Comparison of ENCODE assay signal across 10 cellular contexts in genomic region chr7:151735186-151735853, GRCh38.
DNase-seq lines count a peak whose midpoint lies in the region; ATAC-seq and TF ChIP-seq lines count a peak whose summit lies in the region.
"Had no signal": no experiment of that assay in that cellular context is flagged by ENCODE, and none has a peak within 500 bp of the region (broad histone marks: within the 10 kb centered on the region; RNA-seq: fewer than 3 reads in every experiment).

No MANE protein-coding gene starts in this region.

- H3K9ac ChIP-seq in ES-I3 (ENCODE audit: low read depth, low read length) (0 out of 2 replicates have a peak overlapping the region, but pooled peaks have one; percentile 1), rectal smooth muscle tissue (ENCODE audit: low read length) (no peak overlapping the region)

- no peaks in the 10 kb centered on the region for H3K27me3 ChIP-seq in rectal smooth muscle tissue (ENCODE audit: control insufficient read depth, insufficient read depth, low read length)

- TF ChIP-seq CTCF in glutamatergic neuron (IDR thresholded peaks at IDR 0.05; ENCODE audit: partially characterized antibody, unreplicated experiment), result no peak

- H3K4me1 ChIP-seq in ES-I3 (ENCODE audit: insufficient read depth, low read length) (peaks cover 23% of the 10 kb centered on the region), rectal smooth muscle tissue (ENCODE audit: control insufficient read depth, insufficient read depth, low read length) (peaks cover 9% of the 10 kb centered on the region)

- H3K27me3 Mint-ChIP-seq in glutamatergic neuron (ENCODE audit: unreplicated experiment), result peaks cover 4% of the 10 kb centered on the region
- H3K27me3 Mint-ChIP-seq in activated CD4-positive, alpha-beta T cell treated with anti-CD3 and anti-CD28 coated beads, Interleukin-2, amount 10 ng/mL, durations not matched to agents 7 days and 5 days, result no peaks in the 10 kb centered on the region

- peak overlapping the region; percentile 57 for H3K4me3 ChIP-seq in rectal smooth muscle tissue (ENCODE audit: low read length)

- no peaks in the 10 kb centered on the region for H3K36me3 Mint-ChIP-seq in glutamatergic neuron (ENCODE audit: unreplicated experiment)
- H3K36me3 Mint-ChIP-seq in activated CD4-positive, alpha-beta T cell treated with anti-CD3 and anti-CD28 coated beads, Interleukin-2, amount 10 ng/mL, durations not matched to agents 7 days and 5 days (ENCODE audit: low read depth), result no peaks in the 10 kb centered on the region

- POLR2A ChIA-PET in activated CD4-positive, alpha-beta T cell treated with anti-CD3 and anti-CD28 coated beads, Interleukin-2, amount 10 ng/mL, durations not matched to agents 7 days and 5 days (lab: Charles Lee), result no interaction called here

- no peaks in the 10 kb centered on the region for H3K36me3 ChIP-seq in ES-I3 (ENCODE audit: insufficient read depth, low read length)
- H3K36me3 ChIP-seq in rectal smooth muscle tissue (ENCODE audit: control insufficient read depth, insufficient read depth, low read length), result no peaks in the 10 kb centered on the region

- H3K9me3 ChIP-seq in ES-I3 (ENCODE audit: control insufficient read depth, insufficient read depth, low read length), result no peaks in the 10 kb centered on the region; the same call in 1 of the 2 replicates

- peak; percentile 80 for DNase-seq in NCI-H526 treated with DMSO at 0.1 percent for 48 hours (lab: John Stamatoyannopoulos, UW)
- no peak for DNase-seq in glutamatergic neuron
- DNase-seq in activated CD4-positive, alpha-beta T cell treated with anti-CD3 and anti-CD28 coated beads, Interleukin-2, amount 10 ng/mL, durations not matched to agents 7 days and 5 days, result no peak
- DNase-seq in 8988T, result no peak
- DNase-seq: EL had no signal

- ATAC-seq in HG02678 (IDR thresholded peaks at IDR 0.05; ENCODE audit: unreplicated experiment) (no peak), GM21390 (IDR thresholded peaks at IDR 0.05; ENCODE audit: unreplicated experiment) (no peak)

- peaks cover 1% of the 10 kb centered on the region for H3K9me3 Mint-ChIP-seq in glutamatergic neuron (ENCODE audit: unreplicated experiment)
- H3K9me3 Mint-ChIP-seq in activated CD4-positive, alpha-beta T cell treated with anti-CD3 and anti-CD28 coated beads, Interleukin-2, amount 10 ng/mL, durations not matched to agents 7 days and 5 days, result no peaks in the 10 kb centered on the region

- peaks cover 16% of the 10 kb centered on the region for H3K4me1 Mint-ChIP-seq in glutamatergic neuron (ENCODE audit: low read depth, unreplicated experiment)
- H3K4me1 Mint-ChIP-seq in activated CD4-positive, alpha-beta T cell treated with anti-CD3 and anti-CD28 coated beads, Interleukin-2, amount 10 ng/mL, durations not matched to agents 7 days and 5 days, result no peaks in the 10 kb centered on the region

- H3K4me3 Mint-ChIP-seq in glutamatergic neuron (ENCODE audit: unreplicated experiment), result no peak overlapping the region
- no peak overlapping the region for H3K4me3 Mint-ChIP-seq in activated CD4-positive, alpha-beta T cell treated with anti-CD3 and anti-CD28 coated beads, Interleukin-2, amount 10 ng/mL, durations not matched to agents 7 days and 5 days
- H3K4me3 Mint-ChIP-seq: T-helper 1 cell treated with Interleukin-12 subunit alpha and Interleukin-12 subunit beta and Interleukin-4 antibody, amounts not matched to agents 30 μg/mL and 1 μg/mL, for 36 hours had no signal

- H3K27ac Mint-ChIP-seq in glutamatergic neuron (ENCODE audit: unreplicated experiment), result peak overlapping the region; percentile 12
- H3K27ac Mint-ChIP-seq in activated CD4-positive, alpha-beta T cell treated with anti-CD3 and anti-CD28 coated beads, Interleukin-2, amount 10 ng/mL, durations not matched to agents 7 days and 5 days, result no peak overlapping the region
- H3K27ac Mint-ChIP-seq: T-helper 1 cell treated with Interleukin-12 subunit alpha and Interleukin-12 subunit beta and Interleukin-4 antibody, amounts not matched to agents 30 μg/mL and 1 μg/mL, for 36 hours had no signal

- peak overlapping the region; percentile 46 for H3K27ac ChIP-seq in rectal smooth muscle tissue (ENCODE audit: low read depth, low read length)

- CTCF ChIA-PET in activated CD4-positive, alpha-beta T cell treated with anti-CD3 and anti-CD28 coated beads, Interleukin-2, amount 10 ng/mL, durations not matched to agents 7 days and 5 days (lab: Charles Lee), result interaction anchor here (1.0 to 4.0 kb wide), 4 partner anchors 10 to 88 kb away, joined by 3 to 20 read pairs (median 3); no protein-coding TSS in a partner anchor
